Comparison of ENCODE assay signal across 10 cellular contexts in genomic region chr1:150550222-150551048, GRCh38. TPM values are rescaled to one million over a fixed set of nuclear protein-coding genes. Genes with fewer than 3 reads are reported as not detected.
A peak's percentile ranks its signal among the peaks of the same experiment; 100 is the strongest.
DNase-seq lines count a peak whose midpoint lies in the region; ATAC-seq, FAIRE-seq and TF ChIP-seq lines count a peak whose summit lies in the region.
"Had no signal": no experiment of that assay in that cellular context is flagged by ENCODE, and none has a peak within 500 bp of the region (broad histone marks: within the 10 kb centered on the region; RNA-seq: fewer than 3 reads in every experiment).

No MANE protein-coding gene starts in this region.

- no peak overlapping the region for H4K8ac ChIP-seq in H9 (replicated peaks; ENCODE audit: insufficient read length, low read depth, low read length)

- TF ChIP-seq POLR2A in GM12878 (IDR thresholded peaks at IDR 0.05; ENCODE audit: low read depth, low read length) (no peak), right lobe of liver (IDR thresholded peaks at IDR 0.05) (no peak), stomach (IDR thresholded peaks at IDR 0.05) (no peak)

- peaks cover 10% of the 10 kb centered on the region for H3K23me2 ChIP-seq in H9 (ENCODE audit: insufficient read length, low read depth, low read length, poor library complexity, severe bottlenecking)

- H4K91ac ChIP-seq in H9 (ENCODE audit: insufficient read length, low read depth, low read length): no peak overlapping the region

- POLR2A ChIA-PET in GM12878 (lab: Charles Lee): interaction anchor here (0.5 to 0.9 kb wide), 2 partner anchors 71 to 99 kb away, joined by 3 read pairs; no protein-coding TSS in a partner anchor

- no peak overlapping the region for H4K5ac ChIP-seq in H9 (ENCODE audit: insufficient read length, low read depth, low read length)

- FAIRE-seq in GM12878 (lab: Jason Lieb, UNC): no peak

- no peak overlapping the region for H3K14ac ChIP-seq in H9 (ENCODE audit: insufficient read depth, low read length)

- H4K20me1 ChIP-seq in H9 (ENCODE audit: control insufficient read depth, insufficient read depth, insufficient read length) (no peaks in the 10 kb centered on the region), GM12878 (ENCODE audit: control insufficient read depth, insufficient read depth) (no peaks in the 10 kb centered on the region)

- no TSS peak for BruUV-seq in GM12878 (replicated peaks; lab: Mats Ljungman, UMichigan)

- no peak for TF ChIP-seq RAD21 in GM12878 (IDR thresholded peaks at IDR 0.05; ENCODE audit: insufficient read depth, low read depth, low read length)

- H2BK5ac ChIP-seq in H9 (ENCODE audit: insufficient read length, low read length): no peak overlapping the region

- H2BK120ac ChIP-seq in H9 (ENCODE audit: low read depth, low read length, poor library complexity, severe bottlenecking): no peak overlapping the region

- intact Hi-C loops in GM12878 (cut with micrococcal nuclease; ENCODE audit: unreplicated experiment): no loop called here
- intact Hi-C loops in right lobe of liver (cut with DNase I): no loop called here
- intact Hi-C loops in stomach (cut with DNase I; ENCODE audit: low total_unique reads): loop anchor here (10.0 kb wide), 1 partner anchor 74 kb away; the partner anchor contains the start of gene ENSA

- H3K4me3 Mint-ChIP-seq in H9: peak overlapping the region in 1 of 2 experiments; percentile 87; a peak in 2 of 5 replicates
- H3K4me3 Mint-ChIP-seq in activated CD8-positive, alpha-beta memory T cell treated with anti-CD3 and anti-CD28 coated beads, Interleukin-2, amount 10 ng/mL, durations not matched to agents 7 days and 5 days: no peak overlapping the region

- TF ChIP-seq CTCF in H9 (conservative IDR thresholded peaks at IDR 0.05) (no peak), GM12878 (IDR thresholded peaks at IDR 0.05 in 2 of 3, conservative IDR thresholded peaks at IDR 0.05 in 1 of 3; ENCODE audit: control insufficient read depth in 2 of 3, extremely low read depth in 1 of 3, insufficient read depth in 1 of 3, low read depth in 3 of 3, low read length in 3 of 3) (no peak), right lobe of liver (IDR thresholded peaks at IDR 0.05) (no peak), stomach (IDR thresholded peaks at IDR 0.05) (no peak), BE2C (IDR thresholded peaks at IDR 0.05; ENCODE audit: low read depth, low read length) (no peak)

- no peak overlapping the region for H2BK12ac ChIP-seq in H9 (ENCODE audit: insufficient read length, low read depth, low read length)

- H3K27ac ChIP-seq in H9 (ENCODE audit: insufficient read length, low read depth, low read length) (no peak overlapping the region), GM12878 (ENCODE audit: control insufficient read depth, insufficient read depth) (no peak overlapping the region), right lobe of liver (peak overlapping the region in 2 of 3 donors; percentile 86 to 89), stomach (peak overlapping the region; percentile 40 to 93 (median 85))

- peak; percentile 34 for DNase-seq in H9
- no peak for DNase-seq in GM12878 (ENCODE audit: low read depth, low spot score)
- peak in 2 of 3 donors; percentile 48 to 51 for DNase-seq in right lobe of liver
- no peak for DNase-seq in stomach
- DNase-seq in central memory CD4-positive, alpha-beta T cell: no peak
- DNase-seq in activated CD8-positive, alpha-beta memory T cell treated with anti-CD3 and anti-CD28 coated beads, Interleukin-2, amount 10 ng/mL, durations not matched to agents 7 days and 5 days: no peak
- no peak for DNase-seq in BE2C
- DNase-seq: midbrain, NCI-H1694 had no signal

- no peak overlapping the region for H3K23ac ChIP-seq in H9 (ENCODE audit: insufficient read length, low read depth, low read length)

- peaks cover 39% of the 10 kb centered on the region for H3K27me3 Mint-ChIP-seq in H9 (ENCODE audit: low read depth)
- peaks cover 37% of the 10 kb centered on the region for H3K27me3 Mint-ChIP-seq in activated CD8-positive, alpha-beta memory T cell treated with anti-CD3 and anti-CD28 coated beads, Interleukin-2, amount 10 ng/mL, durations not matched to agents 7 days and 5 days

- H3K9me3 Mint-ChIP-seq in H9: no peaks in the 10 kb centered on the region
- H3K9me3 Mint-ChIP-seq in activated CD8-positive, alpha-beta memory T cell treated with anti-CD3 and anti-CD28 coated beads, Interleukin-2, amount 10 ng/mL, durations not matched to agents 7 days and 5 days (ENCODE audit: low read depth): no peaks in the 10 kb centered on the region

- TF ChIP-seq EP300 in GM12878 (IDR thresholded peaks at IDR 0.05; ENCODE audit: borderline replicate concordance in 1 of 2, control insufficient read depth in 1 of 2, low read depth in 2 of 2, low read length in 2 of 2) (no peak), stomach (IDR thresholded peaks at IDR 0.05) (no peak)

- SMC1A ChIA-PET in GM12878 (lab: Charles Lee; ENCODE audit: uncharacterized antibody, unreplicated experiment): no interaction called here

- no peak overlapping the region for H3K4ac ChIP-seq in H9 (ENCODE audit: low read depth, low read length)

- 0 out of 3 replicates have a peak, but pooled peaks have one; percentile 5 for ATAC-seq in GM12878
- ATAC-seq in right lobe of liver: no peak
- ATAC-seq in HG03159 (IDR thresholded peaks at IDR 0.05; ENCODE audit: unreplicated experiment): no peak
- no peak for ATAC-seq in activated CD8-positive, alpha-beta memory T cell treated with anti-CD3 and anti-CD28 coated beads, Interleukin-2, amount 10 ng/mL, durations not matched to agents 7 days and 5 days

- no peak overlapping the region for H3T11ph ChIP-seq in H9 (ENCODE audit: low read length)

- H3K4me2 ChIP-seq in H9 (ENCODE audit: insufficient read depth, insufficient read length, low read length) (peak overlapping the region; percentile 48), GM12878 (ENCODE audit: control insufficient read depth, insufficient read depth) (no peak overlapping the region)

- no peaks in the 10 kb centered on the region for H3K36me3 ChIP-seq in GM12878 (ENCODE audit: control insufficient read depth in 2 of 2, insufficient read depth in 2 of 2, low read length in 1 of 2)
- no peaks in the 10 kb centered on the region for H3K36me3 ChIP-seq in right lobe of liver
- peaks cover 0 to 19% (median 5%) of the 10 kb centered on the region in 4 donors for H3K36me3 ChIP-seq in stomach
- no peaks in the 10 kb centered on the region for H3K36me3 ChIP-seq in BE2C

- in situ Hi-C loops in GM12878 (cut with MboI): no loop called here

- H3K79me2 ChIP-seq in H9 (ENCODE audit: insufficient read depth, low read length) (no peaks in the 10 kb centered on the region), GM12878 (ENCODE audit: control insufficient read depth, insufficient read depth, low read length) (no peaks in the 10 kb centered on the region)

- no peak overlapping the region for H3K27ac Mint-ChIP-seq in H9
- no peak overlapping the region for H3K27ac Mint-ChIP-seq in activated CD8-positive, alpha-beta memory T cell treated with anti-CD3 and anti-CD28 coated beads, Interleukin-2, amount 10 ng/mL, durations not matched to agents 7 days and 5 days

- no peak overlapping the region for H2BK20ac ChIP-seq in H9 (ENCODE audit: low read depth, low read length, poor library complexity, severe bottlenecking)

- no CpG with 5 or more reads among the region's 22 CpGs for WGBS in H9 (ENCODE audit: extremely low coverage, insufficient read length, low lambda C conversion rate)
- 68% methylated on average over 15 of the region's 22 CpGs for WGBS in GM12878 (ENCODE audit: insufficient coverage, insufficient replicate concordance, low lambda C conversion rate, missing lambda C conversion rate)
- WGBS in right lobe of liver (ENCODE audit: insufficient coverage, low coverage, low lambda C conversion rate, missing lambda C conversion rate): 79% methylated on average over 18 of the region's 22 CpGs
- WGBS in stomach, 5 donors: 35 to 59% (median 56%) methylated on average over 21 to 22 of the region's 22 CpGs

- peaks cover 3% of the 10 kb centered on the region; the same call in 1 of the 2 replicates for H3K27me3 ChIP-seq in H9 (ENCODE audit: insufficient read depth, low read length)
- H3K27me3 ChIP-seq in GM12878 (replicated peaks in 1 of 2; ENCODE audit: control insufficient read depth in 2 of 2, insufficient read depth in 2 of 2, low read length in 1 of 2): no peaks in the 10 kb centered on the region; a peak in 1 of 4 replicates
- H3K27me3 ChIP-seq in right lobe of liver: no peaks in the 10 kb centered on the region
- H3K27me3 ChIP-seq in stomach: no peaks in the 10 kb centered on the region
- no peaks in the 10 kb centered on the region for H3K27me3 ChIP-seq in BE2C

- CTCF ChIA-PET in GM12878 (lab: Yijun Ruan, JAX): interaction anchor here (2.4 to 2.9 kb wide), 2 partner anchors 10 to 18 kb away, joined by 8 to 14 read pairs; no protein-coding TSS in a partner anchor
- CTCF ChIA-PET in activated CD8-positive, alpha-beta memory T cell treated with anti-CD3 and anti-CD28 coated beads, Interleukin-2, amount 10 ng/mL, durations not matched to agents 7 days and 5 days (lab: Charles Lee): interaction anchor here (0.8 to 1.8 kb wide), 6 partner anchors 9 to 35 kb away, joined by 3 to 17 read pairs (median 4); partner anchors contain the start of gene FALEC

- H3K9ac ChIP-seq in H9 (ENCODE audit: extremely low read depth, insufficient read length, low read length) (no peak overlapping the region), GM12878 (ENCODE audit: control insufficient read depth, insufficient read depth, low read length) (no peak overlapping the region)

- H3K9me3 ChIP-seq in H9 (ENCODE audit: control insufficient read depth, low read depth, low read length): no peaks in the 10 kb centered on the region
- H3K9me3 ChIP-seq in GM12878 (replicated peaks; ENCODE audit: control insufficient read depth, insufficient read depth, low read length): no peaks in the 10 kb centered on the region
- no peaks in the 10 kb centered on the region for H3K9me3 ChIP-seq in right lobe of liver
- H3K9me3 ChIP-seq in stomach: no peaks in the 10 kb centered on the region
- H3K9me3 ChIP-seq in BE2C: no peaks in the 10 kb centered on the region

- H2AK5ac ChIP-seq in H9 (ENCODE audit: insufficient read length, low read length): no peak overlapping the region

- no peak overlapping the region for H3K56ac ChIP-seq in H9 (ENCODE audit: insufficient read length, low read depth, low read length)

- peaks cover 2 to 4% (median 2%) of the 10 kb centered on the region in 3 experiments; a peak in 6 of 7 replicates for H3K36me3 Mint-ChIP-seq in H9 (ENCODE audit: insufficient read depth in 1 of 3, low read depth in 3 of 3)
- no peaks in the 10 kb centered on the region for H3K36me3 Mint-ChIP-seq in activated CD8-positive, alpha-beta memory T cell treated with anti-CD3 and anti-CD28 coated beads, Interleukin-2, amount 10 ng/mL, durations not matched to agents 7 days and 5 days

- H2AFZ ChIP-seq in H9 (ENCODE audit: low read length) (no peak overlapping the region), GM12878 (ENCODE audit: control insufficient read depth, low read depth, low read length) (no peak overlapping the region)

- no peaks in the 10 kb centered on the region for H3K79me1 ChIP-seq in H9 (ENCODE audit: insufficient read depth, low read depth, low read length, poor library complexity, severe bottlenecking)

- H2BK15ac ChIP-seq in H9 (ENCODE audit: low read depth, low read length): no peak overlapping the region

- peaks cover 16 to 28% of the 10 kb centered on the region in 2 experiments for H3K4me1 Mint-ChIP-seq in H9
- peaks cover 24% of the 10 kb centered on the region for H3K4me1 Mint-ChIP-seq in activated CD8-positive, alpha-beta memory T cell treated with anti-CD3 and anti-CD28 coated beads, Interleukin-2, amount 10 ng/mL, durations not matched to agents 7 days and 5 days

- H3K18ac ChIP-seq in H9 (ENCODE audit: insufficient read length, low read depth, low read length): no peak overlapping the region

- RAD21 ChIA-PET in GM12878 (lab: Charles Lee; ENCODE audit: unreplicated experiment): no interaction called here

- H3K4me3 ChIP-seq in GM12878: no peak overlapping the region
- H3K4me3 ChIP-seq in right lobe of liver: peak overlapping the region in 1 of 3 donors; percentile 75
- peak overlapping the region; percentile 51 to 62 (median 57) for H3K4me3 ChIP-seq in stomach
- no peak overlapping the region for H3K4me3 ChIP-seq in BE2C (ENCODE audit: low read depth, low read length)

- 0 out of 2 replicates have a peak, but pooled peaks cover 3% of the 10 kb centered on the region for H3K4me1 ChIP-seq in H9 (ENCODE audit: insufficient read depth, low read length)
- H3K4me1 ChIP-seq in GM12878 (ENCODE audit: control insufficient read depth, insufficient read depth, low read length): peaks cover 3% of the 10 kb centered on the region; the same call in 1 of the 2 replicates
- peaks cover 0 to 39% (median 10%) of the 10 kb centered on the region in 4 donors for H3K4me1 ChIP-seq in right lobe of liver
- H3K4me1 ChIP-seq in stomach: peaks cover 38 to 62% (median 54%) of the 10 kb centered on the region in 4 donors
- H3K4me1 ChIP-seq in BE2C: peaks cover 8% of the 10 kb centered on the region

RNA-seq across cellular contexts. Expression of gene ADAMTSL4, which starts 1.2 kb away (rescaled TPM):
- total RNA-seq in H9 (2021): 4.6 and 6.1 TPM in 2 replicates
- not detected in 2 replicates for total RNA-seq in GM12878 (2013; cell fraction: nucleolus; rRNA removed)
- total RNA-seq in GM12878 (2014; rRNA removed): not detected in 2 replicates
- not detected in 2 replicates for total RNA-seq in GM12878 (2014; rRNA removed; fragmentation: Illumina TruSeq; extraction: Trizol)
- 0.15 and 0.21 TPM in 2 replicates for total RNA-seq in GM12878 (2021)
- 0.35 TPM for polyA plus RNA-seq in GM12878 (2011; ENCODE audit: low read depth)
- not detected in 2 replicates for polyA plus RNA-seq in GM12878 (2011; rRNA removed)
- not detected in 2 replicates for polyA plus RNA-seq in GM12878 (2011; cell fraction: cytosol; rRNA removed)
- polyA plus RNA-seq in GM12878 (2011; cell fraction: nucleus; rRNA removed): 0.06 and 0.15 TPM in 2 replicates
- 0.13 and 0.49 TPM in 2 replicates for polyA plus RNA-seq in GM12878 (2012)
- not detected in 2 replicates for polyA plus RNA-seq in GM12878 (2014; fragmentation: Illumina TruSeq; extraction: Trizol)
- under 1 TPM; 0.04 to 0.05 TPM for polyA plus RNA-seq in GM12878 (2014; fragmentation: Nextera tagmentation; extraction: Ambion mirVana)
- not detected in 2 replicates for polyA plus RNA-seq in GM12878 (2014; rRNA removed)
- polyA plus RNA-seq in GM12878 (2016; fragmentation: Nextera tagmentation; extraction: Ambion mirVana): under 1 TPM; 0.04 to 0.09 TPM
- 0.07 TPM in 1 of 2 replicates, not detected in the other for polyA minus RNA-seq in GM12878 (2011; rRNA and poly(A)+ RNA removed)
- polyA minus RNA-seq in GM12878 (2011; cell fraction: cytosol; rRNA and poly(A)+ RNA removed): not detected in 2 replicates
- polyA minus RNA-seq in GM12878 (2011; cell fraction: nucleus; rRNA and poly(A)+ RNA removed): not detected in 2 replicates
- 10 to 100 TPM; 20.5 to 35.2 (median 31.5) TPM for total RNA-seq in right lobe of liver
- 10 to 100 TPM in 3 of 5 donors, 1 to 10 TPM in 2; 4.9 to 32.3 (median 11.7) TPM for total RNA-seq in stomach
- polyA plus RNA-seq in stomach: 10 to 100 TPM in 1 of 3 donors, 1 to 10 TPM in 2; 7.5 to 54.2 (median 8.7) TPM
- total RNA-seq in activated CD8-positive, alpha-beta memory T cell treated with anti-CD3 and anti-CD28 coated beads, Interleukin-2, amount 10 ng/mL, durations not matched to agents 7 days and 5 days: under 1 TPM; 0.18 to 0.35 TPM
- polyA plus RNA-seq in BE2C (2012; ENCODE audit: insufficient read depth, insufficient read length, low read depth): 2.2 TPM

RNA-seq across cellular contexts. Expression of gene MCL1, which starts 29.0 kb away (rescaled TPM):
- total RNA-seq in H9 (2021) (247 and 250 TPM in 2 replicates), GM12878 (2014; rRNA removed) (92.5 and 101 TPM in 2 replicates), GM12878 (2014; rRNA removed; fragmentation: Illumina TruSeq; extraction: Trizol) (99.4 and 99.6 TPM in 2 replicates), GM12878 (2021) (142 and 148 TPM in 2 replicates), right lobe of liver (100 to 1,000 TPM in 5 of 6 experiments, 10 to 100 TPM in 1; 83.6 to 266 (median 158) TPM), stomach (100 to 1,000 TPM in 4 of 5 donors, 10 to 100 TPM in 1; 87.5 to 330 (median 142) TPM)
- total RNA-seq in GM12878 (2013; cell fraction: nucleolus; rRNA removed): 113 and 120 TPM in 2 replicates
- 89.1 TPM for polyA plus RNA-seq in GM12878 (2011; ENCODE audit: low read depth)
- polyA plus RNA-seq in GM12878 (2011; rRNA removed) (102 and 141 TPM in 2 replicates), GM12878 (2014; fragmentation: Illumina TruSeq; extraction: Trizol) (109 and 133 TPM in 2 replicates), GM12878 (2014; fragmentation: Nextera tagmentation; extraction: Ambion mirVana) (10 to 100 TPM; 18.1 to 25.5 TPM), GM12878 (2014; rRNA removed) (74.7 and 80.2 TPM in 2 replicates), GM12878 (2016; fragmentation: Nextera tagmentation; extraction: Ambion mirVana) (10 to 100 TPM; 52.6 to 60.3 TPM), stomach (100 to 1,000 TPM in 2 of 3 donors, 10 to 100 TPM in 1; 77.7 to 127 (median 115) TPM)
- polyA plus RNA-seq in GM12878 (2011; cell fraction: cytosol; rRNA removed): 47.3 and 50.1 TPM in 2 replicates
- polyA plus RNA-seq in GM12878 (2011; cell fraction: nucleus; rRNA removed): 96.0 and 105 TPM in 2 replicates
- polyA plus RNA-seq in GM12878 (2012): 124 and 128 TPM in 2 replicates
- polyA minus RNA-seq in GM12878 (2011; rRNA and poly(A)+ RNA removed): 86.6 and 103 TPM in 2 replicates
- 37.0 and 38.8 TPM in 2 replicates for polyA minus RNA-seq in GM12878 (2011; cell fraction: cytosol; rRNA and poly(A)+ RNA removed)
- 89.3 and 122 TPM in 2 replicates for polyA minus RNA-seq in GM12878 (2011; cell fraction: nucleus; rRNA and poly(A)+ RNA removed)
- 100 to 1,000 TPM; 373 to 408 TPM for total RNA-seq in activated CD8-positive, alpha-beta memory T cell treated with anti-CD3 and anti-CD28 coated beads, Interleukin-2, amount 10 ng/mL, durations not matched to agents 7 days and 5 days
- 88.9 TPM for polyA plus RNA-seq in BE2C (2012; ENCODE audit: insufficient read depth, insufficient read length, low read depth)

RNA-seq across cellular contexts. Expression of gene FALEC, which starts 34.9 kb away (rescaled TPM):
- total RNA-seq in H9 (2021): not detected in 2 replicates
- not detected in 2 replicates for total RNA-seq in GM12878 (2013; cell fraction: nucleolus; rRNA removed)
- not detected in 2 replicates for total RNA-seq in GM12878 (2014; rRNA removed)
- 0.31 and 0.37 TPM in 2 replicates for total RNA-seq in GM12878 (2014; rRNA removed; fragmentation: Illumina TruSeq; extraction: Trizol)
- total RNA-seq in GM12878 (2021): 0.41 TPM in 1 of 2 replicates, not detected in the other
- not detected for polyA plus RNA-seq in GM12878 (2011; ENCODE audit: low read depth)
- 0.27 TPM in 1 of 2 replicates, not detected in the other for polyA plus RNA-seq in GM12878 (2011; rRNA removed)
- not detected in 2 replicates for polyA plus RNA-seq in GM12878 (2011; cell fraction: cytosol; rRNA removed)
- 0.27 TPM in 1 of 2 replicates, not detected in the other for polyA plus RNA-seq in GM12878 (2011; cell fraction: nucleus; rRNA removed)
- not detected in 2 replicates for polyA plus RNA-seq in GM12878 (2012)
- polyA plus RNA-seq in GM12878 (2014; fragmentation: Illumina TruSeq; extraction: Trizol): 0.40 TPM in 1 of 2 replicates, not detected in the other
- under 1 TPM in 1 of 2 experiments, not detected in 1; 0.21 TPM for polyA plus RNA-seq in GM12878 (2014; fragmentation: Nextera tagmentation; extraction: Ambion mirVana)
- polyA plus RNA-seq in GM12878 (2014; rRNA removed): not detected in 2 replicates
- polyA plus RNA-seq in GM12878 (2016; fragmentation: Nextera tagmentation; extraction: Ambion mirVana): under 1 TPM; 0.32 to 0.71 TPM
- not detected in 2 replicates for polyA minus RNA-seq in GM12878 (2011; rRNA and poly(A)+ RNA removed)
- polyA minus RNA-seq in GM12878 (2011; cell fraction: cytosol; rRNA and poly(A)+ RNA removed): not detected in 2 replicates
- polyA minus RNA-seq in GM12878 (2011; cell fraction: nucleus; rRNA and poly(A)+ RNA removed): 0.60 and 1.2 TPM in 2 replicates
- total RNA-seq in right lobe of liver: not detected
- not detected for total RNA-seq in stomach
- polyA plus RNA-seq in stomach: under 1 TPM in 1 of 3 donors, not detected in 2; 0.93 TPM
- under 1 TPM in 1 of 2 experiments, not detected in 1; 0.59 TPM for total RNA-seq in activated CD8-positive, alpha-beta memory T cell treated with anti-CD3 and anti-CD28 coated beads, Interleukin-2, amount 10 ng/mL, durations not matched to agents 7 days and 5 days
- polyA plus RNA-seq in BE2C (2012; ENCODE audit: insufficient read depth, insufficient read length, low read depth): not detected

RNA-seq across cellular contexts. Expression of gene ECM1, which starts 42.5 kb away (rescaled TPM):
- total RNA-seq in H9 (2021) (0.88 and 1.4 TPM in 2 replicates), GM12878 (2014; rRNA removed) (0.22 and 0.34 TPM in 2 replicates), GM12878 (2014; rRNA removed; fragmentation: Illumina TruSeq; extraction: Trizol) (0.28 and 0.36 TPM in 2 replicates), GM12878 (2021) (1.0 and 1.3 TPM in 2 replicates), right lobe of liver (10 to 100 TPM in 5 of 6 experiments, 1 to 10 TPM in 1; 8.8 to 26.7 (median 14.9) TPM), stomach (10 to 100 TPM in 2 of 5 donors, 1 to 10 TPM in 3; 1.7 to 29.3 (median 6.5) TPM)
- total RNA-seq in GM12878 (2013; cell fraction: nucleolus; rRNA removed): 2.4 and 3.7 TPM in 2 replicates
- polyA plus RNA-seq in GM12878 (2011; ENCODE audit: low read depth): 0.37 TPM
- polyA plus RNA-seq in GM12878 (2011; rRNA removed) (0.55 and 1.0 TPM in 2 replicates), GM12878 (2014; fragmentation: Illumina TruSeq; extraction: Trizol) (0.84 and 1.1 TPM in 2 replicates), GM12878 (2014; fragmentation: Nextera tagmentation; extraction: Ambion mirVana) (under 1 TPM; 0.06 to 0.35 TPM), GM12878 (2014; rRNA removed) (0.55 and 0.91 TPM in 2 replicates), GM12878 (2016; fragmentation: Nextera tagmentation; extraction: Ambion mirVana) (1 to 10 TPM in 1 of 2 experiments, under 1 TPM in 1; 0.66 to 1.1 TPM), stomach (100 to 1,000 TPM in 1 of 3 donors, 1 to 10 TPM in 2; 3.1 to 345 (median 6.8) TPM)
- polyA plus RNA-seq in GM12878 (2011; cell fraction: cytosol; rRNA removed): 0.69 and 0.95 TPM in 2 replicates
- 8.4 and 8.6 TPM in 2 replicates for polyA plus RNA-seq in GM12878 (2011; cell fraction: nucleus; rRNA removed)
- 0.89 and 1.00 TPM in 2 replicates for polyA plus RNA-seq in GM12878 (2012)
- polyA minus RNA-seq in GM12878 (2011; rRNA and poly(A)+ RNA removed): 0.51 and 1.3 TPM in 2 replicates
- 0.31 TPM in 1 of 2 replicates, not detected in the other for polyA minus RNA-seq in GM12878 (2011; cell fraction: cytosol; rRNA and poly(A)+ RNA removed)
- polyA minus RNA-seq in GM12878 (2011; cell fraction: nucleus; rRNA and poly(A)+ RNA removed): 1.3 and 1.5 TPM in 2 replicates
- total RNA-seq in activated CD8-positive, alpha-beta memory T cell treated with anti-CD3 and anti-CD28 coated beads, Interleukin-2, amount 10 ng/mL, durations not matched to agents 7 days and 5 days: 1 to 10 TPM; 1.0 to 1.3 TPM
- polyA plus RNA-seq in BE2C (2012; ENCODE audit: insufficient read depth, insufficient read length, low read depth): 3.9 TPM

Comparison
In these comparisons a context has a peak if more than half of its experiments do, and no peak if none do; other contexts are left out.
1. DNase-seq: peak in H9 (single experiment) and right lobe of liver (2 of 3); none in GM12878 (single experiment), stomach (single experiment), central memory CD4-positive, alpha-beta T cell (single experiment), activated CD8-positive, alpha-beta memory T cell treated with anti-CD3 and anti-CD28 coated beads, Interleukin-2, amount 10 ng/mL, durations not matched to agents 7 days and 5 days (single experiment) and BE2C (single experiment).
2. H3K27ac ChIP-seq: peak in right lobe of liver (2 of 3) and stomach (5 of 5); none in H9 (single experiment) and GM12878 (single experiment).
3. H3K4me3 ChIP-seq: peak in stomach (4 of 4); none in GM12878 (single experiment) and BE2C (single experiment).